ENCODE assay signal across 36 cellular contexts in the genomic region with DNA sequence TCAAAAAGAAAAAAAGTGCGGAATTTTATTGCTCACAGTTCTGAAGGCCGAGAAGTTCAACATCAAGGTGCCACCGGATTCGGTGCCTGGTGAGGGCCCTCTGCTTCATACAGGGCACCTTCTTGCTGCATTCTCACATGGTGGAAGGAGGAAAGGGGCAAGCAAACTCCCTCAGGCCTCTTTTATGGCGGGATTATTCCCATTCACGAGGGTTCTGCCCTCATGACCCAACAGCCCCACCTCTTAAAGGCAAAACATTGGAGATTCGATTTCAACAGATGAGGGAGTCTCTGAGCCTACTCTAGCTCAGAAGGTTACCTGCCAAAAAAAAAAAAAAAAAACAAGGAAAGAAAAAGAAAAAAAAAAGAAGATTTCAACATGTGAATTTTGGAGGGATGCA.
"Had no signal": no experiment of that assay in that cellular context is flagged by ENCODE, and none has a peak within 500 bp of the region (broad histone marks: within the 10 kb centered on the region; RNA-seq: fewer than 3 reads in every experiment).

No MANE protein-coding gene starts in this region.

- H3K4me1 Mint-ChIP-seq: activated CD4-positive, alpha-beta memory T cell treated with anti-CD3 and anti-CD28 coated beads, Interleukin-2, amount 10 ng/mL, durations not matched to agents 7 days and 5 days; activated CD4-positive, alpha-beta T cell treated with anti-CD3 and anti-CD28 coated beads for 36 hours; activated CD4-positive, alpha-beta T cell treated with anti-CD3 and anti-CD28 coated beads, Interleukin-2, amount 10 ng/mL, durations not matched to agents 7 days and 5 days; activated CD8-positive, alpha-beta memory T cell treated with anti-CD3 and anti-CD28 coated beads, Interleukin-2, amount 10 ng/mL, durations not matched to agents 7 days and 5 days; activated naive CD4-positive, alpha-beta T cell treated with anti-CD3 and anti-CD28 coated beads, Interleukin-2, amount 10 ng/mL, durations not matched to agents 7 days and 5 days; activated naive CD4-positive, alpha-beta T cell treated with anti-CD3 and anti-CD28 coated beads, Interleukin-2, amount 50 U/mL, for 24 hours; activated naive CD8-positive, alpha-beta T cell treated with anti-CD3 and anti-CD28 coated beads, Interleukin-2, amount 10 ng/mL, durations not matched to agents 7 days and 5 days; activated naive CD8-positive, alpha-beta T cell treated with anti-CD3 and anti-CD28 coated beads, Interleukin-2, amount 50 U/mL, for 24 hours had no signal

- H3K9me3 ChIP-seq: ascending aorta had no signal

- H3K27me3 ChIP-seq: ascending aorta, cardiac muscle cell had no signal

- H3K4me3 ChIP-seq: ascending aorta, cardiac muscle cell had no signal

- H3K36me3 Mint-ChIP-seq: activated CD8-positive, alpha-beta memory T cell treated with anti-CD3 and anti-CD28 coated beads, Interleukin-2, amount 10 ng/mL, durations not matched to agents 7 days and 5 days; activated naive CD4-positive, alpha-beta T cell treated with anti-CD3 and anti-CD28 coated beads, Interleukin-2, amount 10 ng/mL, durations not matched to agents 7 days and 5 days; activated naive CD4-positive, alpha-beta T cell treated with anti-CD3 and anti-CD28 coated beads, Interleukin-2, amount 50 U/mL, for 24 hours; activated naive CD8-positive, alpha-beta T cell; activated naive CD8-positive, alpha-beta T cell treated with anti-CD3 and anti-CD28 coated beads, Interleukin-2, amount 10 ng/mL, durations not matched to agents 7 days and 5 days; brain; WTC11 had no signal

- H3K9me3 Mint-ChIP-seq: activated CD4-positive, alpha-beta memory T cell treated with anti-CD3 and anti-CD28 coated beads, Interleukin-2, amount 10 ng/mL, durations not matched to agents 7 days and 5 days; activated CD4-positive, alpha-beta T cell treated with anti-CD3 and anti-CD28 coated beads, Interleukin-2, amount 10 ng/mL, durations not matched to agents 7 days and 5 days; activated naive CD4-positive, alpha-beta T cell treated with anti-CD3 and anti-CD28 coated beads, Interleukin-2, amount 10 ng/mL, durations not matched to agents 7 days and 5 days; activated naive CD4-positive, alpha-beta T cell treated with anti-CD3 and anti-CD28 coated beads, Interleukin-2, amount 50 U/mL, for 24 hours; activated naive CD8-positive, alpha-beta T cell treated with anti-CD3 and anti-CD28 coated beads, Interleukin-2, amount 10 ng/mL, durations not matched to agents 7 days and 5 days; activated naive CD8-positive, alpha-beta T cell treated with anti-CD3 and anti-CD28 coated beads, Interleukin-2, amount 50 U/mL, for 24 hours; activated T-cell treated with anti-CD3 and anti-CD28 coated beads, Interleukin-2, amount 50 U/mL, for 24 hours; activated T-helper 2 cell treated with anti-CD3 and anti-CD28 coated beads, Interferon-gamma antibody, Interleukin-2, Interleukin-4, amounts not matched to agents 10 μg/mL and 5 μg/mL and 100 μg/mL, durations not matched to agents 14 hours and 24 hours and 36 hours; T-helper 1 cell treated with Interleukin-12 subunit alpha and Interleukin-12 subunit beta and Interleukin-4 antibody, amounts not matched to agents 30 μg/mL and 1 μg/mL, for 36 hours; T-helper 2 cell treated with Interferon-gamma antibody and Interleukin-4, amounts not matched to agents 5 μg/mL and 100 μg/mL, for 36 hours; WTC11 had no signal

- H3K4me3 Mint-ChIP-seq: activated CD4-positive, alpha-beta memory T cell treated with anti-CD3 and anti-CD28 coated beads, Interleukin-2, amount 10 ng/mL, durations not matched to agents 7 days and 5 days; activated CD4-positive, alpha-beta T cell treated with anti-CD3 and anti-CD28 coated beads for 36 hours; activated CD4-positive, alpha-beta T cell treated with anti-CD3 and anti-CD28 coated beads, Interleukin-2, amount 10 ng/mL, durations not matched to agents 7 days and 5 days; activated CD8-positive, alpha-beta memory T cell treated with anti-CD3 and anti-CD28 coated beads, Interleukin-2, amount 10 ng/mL, durations not matched to agents 7 days and 5 days; activated CD8-positive, alpha-beta T cell treated with anti-CD3 and anti-CD28 coated beads, Interleukin-2, amount 10 ng/mL, durations not matched to agents 7 days and 5 days; activated naive CD4-positive, alpha-beta T cell treated with anti-CD3 and anti-CD28 coated beads, Interleukin-2, amount 10 ng/mL, durations not matched to agents 7 days and 5 days; activated naive CD4-positive, alpha-beta T cell treated with anti-CD3 and anti-CD28 coated beads, Interleukin-2, amount 50 U/mL, for 24 hours; activated naive CD8-positive, alpha-beta T cell; activated naive CD8-positive, alpha-beta T cell treated with anti-CD3 and anti-CD28 coated beads, Interleukin-2, amount 10 ng/mL, durations not matched to agents 7 days and 5 days; activated naive CD8-positive, alpha-beta T cell treated with anti-CD3 and anti-CD28 coated beads, Interleukin-2, amount 50 U/mL, for 24 hours; activated T-cell treated with anti-CD3 and anti-CD28 coated beads, Interleukin-2, amount 50 U/mL, for 24 hours; brain; T-helper 1 cell treated with Interleukin-12 subunit alpha and Interleukin-12 subunit beta and Interleukin-4 antibody, amounts not matched to agents 30 μg/mL and 1 μg/mL, for 36 hours; T-helper 2 cell treated with Interferon-gamma antibody and Interleukin-4, amounts not matched to agents 5 μg/mL and 100 μg/mL, for 36 hours; WTC11 had no signal

- H3K27me3 Mint-ChIP-seq: activated CD4-positive, alpha-beta memory T cell treated with anti-CD3 and anti-CD28 coated beads, Interleukin-2, amount 10 ng/mL, durations not matched to agents 7 days and 5 days; activated CD4-positive, alpha-beta T cell treated with anti-CD3 and anti-CD28 coated beads for 36 hours; activated CD4-positive, alpha-beta T cell treated with anti-CD3 and anti-CD28 coated beads, Interleukin-2, amount 10 ng/mL, durations not matched to agents 7 days and 5 days; activated naive CD4-positive, alpha-beta T cell treated with anti-CD3 and anti-CD28 coated beads, Interleukin-2, amount 50 U/mL, for 24 hours; activated naive CD8-positive, alpha-beta T cell; activated naive CD8-positive, alpha-beta T cell treated with anti-CD3 and anti-CD28 coated beads, Interleukin-2, amount 10 ng/mL, durations not matched to agents 7 days and 5 days had no signal

- ATAC-seq: activated CD4-positive, alpha-beta T cell treated with anti-CD3 and anti-CD28 coated beads for 36 hours; activated CD4-positive, CD25-positive, alpha-beta regulatory T cell treated with anti-CD3 and anti-CD28 coated beads, Interleukin-2, amount 50 U/mL, for 24 hours; activated CD8-positive, alpha-beta memory T cell treated with anti-CD3 and anti-CD28 coated beads, Interleukin-2, amount 10 ng/mL, durations not matched to agents 7 days and 5 days; activated CD8-positive, alpha-beta T cell treated with anti-CD3 and anti-CD28 coated beads, Interleukin-2, amount 10 ng/mL, durations not matched to agents 7 days and 5 days; activated naive CD8-positive, alpha-beta T cell treated with anti-CD3 and anti-CD28 coated beads, Interleukin-2, amount 50 U/mL, for 24 hours; WTC11 had no signal

- DNase-seq: activated CD4-positive, alpha-beta memory T cell treated with anti-CD3 and anti-CD28 coated beads, Interleukin-2, amount 10 ng/mL, durations not matched to agents 7 days and 5 days; activated CD4-positive, alpha-beta T cell treated with anti-CD3 and anti-CD28 coated beads for 1 hour; activated CD4-positive, alpha-beta T cell treated with anti-CD3 and anti-CD28 coated beads for 36 hours; activated CD4-positive, alpha-beta T cell treated with anti-CD3 and anti-CD28 coated beads for 48 hours; activated CD4-positive, alpha-beta T cell treated with anti-CD3 and anti-CD28 coated beads, Interleukin-2, amount 10 ng/mL, durations not matched to agents 7 days and 5 days; activated CD4-positive, alpha-beta T cell treated with anti-CD3 and anti-CD28 coated beads, Interleukin-2, amount 50 U/mL, for 48 hours; activated CD4-positive, CD25-positive, alpha-beta regulatory T cell; activated CD8-positive, alpha-beta memory T cell treated with anti-CD3 and anti-CD28 coated beads for 24 hours; activated CD8-positive, alpha-beta memory T cell treated with anti-CD3 and anti-CD28 coated beads, Interleukin-2, amount 10 ng/mL, durations not matched to agents 7 days and 5 days; activated CD8-positive, alpha-beta memory T cell treated with anti-CD3 and anti-CD28 coated beads, Interleukin-2, amount 50 U/mL, for 48 hours; activated CD8-positive, alpha-beta T cell treated with anti-CD3 and anti-CD28 coated beads, Interleukin-2, amount 10 ng/mL, durations not matched to agents 7 days and 5 days; activated effector memory CD4-positive, alpha-beta T cell treated with Interleukin-2 at 50 U/mL for 16 hours; activated gamma-delta T cell; activated naive CD4-positive, alpha-beta T cell treated with anti-CD3 and anti-CD28 coated beads, Interleukin-2, amount 10 ng/mL, durations not matched to agents 7 days and 5 days; activated naive CD4-positive, alpha-beta T cell treated with Interleukin-2 at 50 U/mL for 16 hours; activated naive CD8-positive, alpha-beta T cell treated with anti-CD3 and anti-CD28 coated beads, Interleukin-2, amount 10 ng/mL, durations not matched to agents 7 days and 5 days; activated naive CD8-positive, alpha-beta T cell treated with anti-CD3 and anti-CD28 coated beads, Interleukin-2, amount 50 U/mL, for 24 hours; activated T-cell treated with anti-CD3 and anti-CD28 coated beads, Interleukin-2, amount 50 U/mL, for 24 hours; activated T-cell treated with anti-CD3 and anti-CD28 coated beads, Interleukin-2, amount 50 U/mL, for 48 hours; amygdala; anterior cingulate cortex; caudate nucleus; T-helper 1 cell; T-helper 2 cell; T-helper 9 cell; WERI-Rb-1 had no signal

- H3K27ac Mint-ChIP-seq: activated CD4-positive, alpha-beta memory T cell treated with anti-CD3 and anti-CD28 coated beads, Interleukin-2, amount 10 ng/mL, durations not matched to agents 7 days and 5 days; activated CD4-positive, alpha-beta T cell treated with anti-CD3 and anti-CD28 coated beads for 36 hours; activated CD4-positive, alpha-beta T cell treated with anti-CD3 and anti-CD28 coated beads, Interleukin-2, amount 10 ng/mL, durations not matched to agents 7 days and 5 days; activated CD8-positive, alpha-beta memory T cell treated with anti-CD3 and anti-CD28 coated beads, Interleukin-2, amount 10 ng/mL, durations not matched to agents 7 days and 5 days; activated CD8-positive, alpha-beta T cell treated with anti-CD3 and anti-CD28 coated beads, Interleukin-2, amount 10 ng/mL, durations not matched to agents 7 days and 5 days; activated naive CD4-positive, alpha-beta T cell treated with anti-CD3 and anti-CD28 coated beads, Interleukin-2, amount 10 ng/mL, durations not matched to agents 7 days and 5 days; activated naive CD4-positive, alpha-beta T cell treated with anti-CD3 and anti-CD28 coated beads, Interleukin-2, amount 50 U/mL, for 24 hours; activated naive CD8-positive, alpha-beta T cell; activated naive CD8-positive, alpha-beta T cell treated with anti-CD3 and anti-CD28 coated beads, Interleukin-2, amount 10 ng/mL, durations not matched to agents 7 days and 5 days; activated naive CD8-positive, alpha-beta T cell treated with anti-CD3 and anti-CD28 coated beads, Interleukin-2, amount 50 U/mL, for 24 hours; activated T-cell treated with anti-CD3 and anti-CD28 coated beads, Interleukin-2, amount 50 U/mL, for 24 hours; activated T-helper 2 cell treated with anti-CD3 and anti-CD28 coated beads, Interferon-gamma antibody, Interleukin-2, Interleukin-4, amounts not matched to agents 10 μg/mL and 5 μg/mL and 100 μg/mL, durations not matched to agents 14 hours and 24 hours and 36 hours; T-helper 1 cell treated with Interleukin-12 subunit alpha and Interleukin-12 subunit beta and Interleukin-4 antibody, amounts not matched to agents 30 μg/mL and 1 μg/mL, for 36 hours; T-helper 2 cell treated with Interferon-gamma antibody and Interleukin-4, amounts not matched to agents 5 μg/mL and 100 μg/mL, for 36 hours; WTC11 had no signal

- H3K36me3 ChIP-seq: ascending aorta, cardiac muscle cell, WERI-Rb-1 had no signal

- H3K27ac ChIP-seq: ascending aorta, cardiac muscle cell, WERI-Rb-1 had no signal
